ENCODE assay signal across 32 cellular contexts in genomic region chr5:8005416-8005815, GRCh38.
"Had no signal": no experiment of that assay in that cellular context is flagged by ENCODE, and none has a peak within 500 bp of the region (broad histone marks: within the 10 kb centered on the region; RNA-seq: fewer than 3 reads in every experiment).

No MANE protein-coding gene starts in this region.

- H3K4me3 Mint-ChIP-seq: activated CD4-positive, alpha-beta memory T cell treated with anti-CD3 and anti-CD28 coated beads for 36 hours; activated CD4-positive, alpha-beta T cell treated with anti-CD3 and anti-CD28 coated beads for 36 hours; activated CD4-positive, alpha-beta T cell treated with anti-CD3 and anti-CD28 coated beads, Interleukin-2, amount 10 ng/mL, durations not matched to agents 24 days and 14 days; activated CD8-positive, alpha-beta memory T cell treated with anti-CD3 and anti-CD28 coated beads, Interleukin-2, amount 10 ng/mL, durations not matched to agents 7 days and 5 days; activated CD8-positive, alpha-beta T cell treated with anti-CD3 and anti-CD28 coated beads, Interleukin-2, amount 10 ng/mL, durations not matched to agents 7 days and 5 days; activated naive CD8-positive, alpha-beta T cell; activated T-helper 1 cell treated with anti-CD3 and anti-CD28 coated beads, Interleukin-12 subunit alpha, Interleukin-12 subunit beta, Interleukin-2, Interleukin-4 antibody, amounts not matched to agents 30 ng/mL and 10 ng/mL and 1 ng/mL, durations not matched to agents 14 hours and 24 hours and 36 hours; central memory CD8-positive, alpha-beta T cell; dendritic cell treated with granulocyte-macrophage colony-stimulating factor and Interleukin-4, amounts not matched to agents 40 ng/mL and 50 ng/mL, for 4 days; endodermal cell had no signal

- H3K27me3 Mint-ChIP-seq: activated CD4-positive, alpha-beta memory T cell treated with anti-CD3 and anti-CD28 coated beads for 36 hours; activated CD4-positive, alpha-beta T cell treated with anti-CD3 and anti-CD28 coated beads, Interleukin-2, amount 10 ng/mL, durations not matched to agents 24 days and 14 days; activated CD8-positive, alpha-beta memory T cell treated with anti-CD3 and anti-CD28 coated beads, Interleukin-2, amount 10 ng/mL, durations not matched to agents 7 days and 5 days; activated naive CD8-positive, alpha-beta T cell; central memory CD8-positive, alpha-beta T cell; dendritic cell treated with granulocyte-macrophage colony-stimulating factor and Interleukin-4, amounts not matched to agents 40 ng/mL and 50 ng/mL, for 4 days had no signal

- H3K4me3 ChIP-seq: coronary artery, dorsolateral prefrontal cortex had no signal

- H3K4me1 Mint-ChIP-seq: activated CD4-positive, alpha-beta T cell treated with anti-CD3 and anti-CD28 coated beads for 36 hours; activated CD4-positive, alpha-beta T cell treated with anti-CD3 and anti-CD28 coated beads, Interleukin-2, amount 10 ng/mL, durations not matched to agents 24 days and 14 days; activated CD8-positive, alpha-beta memory T cell treated with anti-CD3 and anti-CD28 coated beads, Interleukin-2, amount 10 ng/mL, durations not matched to agents 7 days and 5 days; central memory CD8-positive, alpha-beta T cell had no signal

- H3K27me3 ChIP-seq: brain microvascular endothelial cell, dorsolateral prefrontal cortex had no signal

- H3K36me3 Mint-ChIP-seq: activated CD4-positive, alpha-beta memory T cell treated with anti-CD3 and anti-CD28 coated beads for 36 hours; activated CD8-positive, alpha-beta memory T cell treated with anti-CD3 and anti-CD28 coated beads, Interleukin-2, amount 10 ng/mL, durations not matched to agents 7 days and 5 days; activated naive CD8-positive, alpha-beta T cell had no signal

- ATAC-seq: activated CD4-positive, alpha-beta T cell treated with anti-CD3 and anti-CD28 coated beads for 36 hours; activated CD8-positive, alpha-beta memory T cell treated with anti-CD3 and anti-CD28 coated beads, Interleukin-2, amount 10 ng/mL, durations not matched to agents 7 days and 5 days; activated CD8-positive, alpha-beta T cell treated with anti-CD3 and anti-CD28 coated beads, Interleukin-2, amount 10 ng/mL, durations not matched to agents 7 days and 5 days; esophagus mucosa had no signal

- H3K36me3 ChIP-seq: brain microvascular endothelial cell had no signal

- H3K27ac Mint-ChIP-seq: activated CD4-positive, alpha-beta memory T cell treated with anti-CD3 and anti-CD28 coated beads for 36 hours; activated CD4-positive, alpha-beta T cell treated with anti-CD3 and anti-CD28 coated beads for 36 hours; activated CD4-positive, alpha-beta T cell treated with anti-CD3 and anti-CD28 coated beads, Interleukin-2, amount 10 ng/mL, durations not matched to agents 24 days and 14 days; activated CD8-positive, alpha-beta memory T cell treated with anti-CD3 and anti-CD28 coated beads, Interleukin-2, amount 10 ng/mL, durations not matched to agents 7 days and 5 days; activated CD8-positive, alpha-beta T cell treated with anti-CD3 and anti-CD28 coated beads, Interleukin-2, amount 10 ng/mL, durations not matched to agents 7 days and 5 days; activated naive CD8-positive, alpha-beta T cell; activated T-helper 1 cell treated with anti-CD3 and anti-CD28 coated beads, Interleukin-12 subunit alpha, Interleukin-12 subunit beta, Interleukin-2, Interleukin-4 antibody, amounts not matched to agents 30 ng/mL and 10 ng/mL and 1 ng/mL, durations not matched to agents 14 hours and 24 hours and 36 hours; activated T-helper 2 cell treated with anti-CD3 and anti-CD28 coated beads, Interferon-gamma antibody, Interleukin-2, Interleukin-4, amounts not matched to agents 10 μg/mL and 5 μg/mL and 100 μg/mL, durations not matched to agents 14 hours and 24 hours and 36 hours; dendritic cell treated with granulocyte-macrophage colony-stimulating factor and Interleukin-4, amounts not matched to agents 40 ng/mL and 50 ng/mL, for 4 days; endodermal cell had no signal

- H3K9me3 Mint-ChIP-seq: activated CD4-positive, alpha-beta T cell treated with anti-CD3 and anti-CD28 coated beads, Interleukin-2, amount 10 ng/mL, durations not matched to agents 24 days and 14 days; activated T-helper 1 cell treated with anti-CD3 and anti-CD28 coated beads, Interleukin-12 subunit alpha, Interleukin-12 subunit beta, Interleukin-2, Interleukin-4 antibody, amounts not matched to agents 30 ng/mL and 10 ng/mL and 1 ng/mL, durations not matched to agents 14 hours and 24 hours and 36 hours; activated T-helper 2 cell treated with anti-CD3 and anti-CD28 coated beads, Interferon-gamma antibody, Interleukin-2, Interleukin-4, amounts not matched to agents 10 μg/mL and 5 μg/mL and 100 μg/mL, durations not matched to agents 14 hours and 24 hours and 36 hours had no signal

- DNase-seq: activated CD4-positive, alpha-beta memory T cell treated with anti-CD3 and anti-CD28 coated beads for 36 hours; activated CD4-positive, alpha-beta T cell treated with anti-CD3 and anti-CD28 coated beads for 36 hours; activated CD4-positive, alpha-beta T cell treated with anti-CD3 and anti-CD28 coated beads, Interleukin-2, amount 10 ng/mL, durations not matched to agents 24 days and 14 days; activated CD4-positive, CD25-positive, alpha-beta regulatory T cell; activated CD4-positive, CD25-positive, alpha-beta regulatory T cell treated with anti-CD3 and anti-CD28 coated beads, Interleukin-2, amount 50 U/mL, for 72 hours; activated CD8-positive, alpha-beta memory T cell treated with anti-CD3 and anti-CD28 coated beads, Interleukin-2, amount 10 ng/mL, durations not matched to agents 7 days and 5 days; activated CD8-positive, alpha-beta memory T cell treated with anti-CD3 and anti-CD28 coated beads, Interleukin-2, amount 50 U/mL, for 4 hours; activated CD8-positive, alpha-beta T cell treated with anti-CD3 and anti-CD28 coated beads, Interleukin-2, amount 10 ng/mL, durations not matched to agents 7 days and 5 days; activated effector memory CD4-positive, alpha-beta T cell treated with anti-CD3 and anti-CD28 coated beads, Interleukin-2, amount 50 U/mL, for 16 hours; activated naive CD4-positive, alpha-beta T cell; activated naive CD4-positive, alpha-beta T cell treated with anti-CD3 and anti-CD28 coated beads, Interleukin-2, amount 50 U/mL, for 16 hours; activated T-cell treated with anti-CD3 and anti-CD28 coated beads, Interleukin-2, amount 50 U/mL, for 1 hour; activated T-cell treated with anti-CD3 and anti-CD28 coated beads, Interleukin-2, amount 50 U/mL, for 48 hours; amniotic stem cell; anterior cingulate cortex; brain microvascular endothelial cell; dorsolateral prefrontal cortex; effector memory CD4-positive, alpha-beta T cell; endodermal cell; foreskin fibroblast; glutamatergic neuron; T-helper 2 cell had no signal

- FAIRE-seq: astrocyte, bronchial epithelial cell, frontal cortex had no signal

- H3K27ac ChIP-seq: brain microvascular endothelial cell, coronary artery, dorsolateral prefrontal cortex had no signal
